In the genomic region with DNA sequence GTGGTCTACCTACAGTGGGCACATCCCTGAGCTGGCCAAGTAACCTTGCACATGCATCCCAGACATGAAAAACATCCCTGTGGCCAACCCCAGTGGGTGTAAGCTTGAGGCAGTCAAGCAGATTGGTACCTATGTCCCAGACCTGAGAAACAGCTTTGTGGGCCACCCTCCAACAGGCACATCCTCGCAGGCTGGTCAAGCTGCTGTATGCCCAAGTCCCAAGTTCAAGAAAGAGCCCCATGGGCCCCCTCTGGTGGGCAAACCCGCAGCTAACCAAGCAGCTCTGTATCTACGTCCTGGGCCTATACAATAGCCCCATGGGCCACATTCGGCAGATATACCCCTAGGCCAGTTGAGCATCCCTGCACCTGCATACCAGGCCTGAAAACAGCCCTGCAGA, we compare ENCODE assay signal across 18 cellular contexts.
DNase-seq lines count a peak whose midpoint lies in the region; ATAC-seq and TF ChIP-seq lines count a peak whose summit lies in the region.
"Had no signal": no experiment of that assay in that cellular context is flagged by ENCODE, and none has a peak within 500 bp of the region (broad histone marks: within the 10 kb centered on the region; RNA-seq: fewer than 3 reads in every experiment).

No MANE protein-coding gene starts in this region.

- TF ChIP-seq CTCF in WERI-Rb-1 (IDR thresholded peaks at IDR 0.05; ENCODE audit: low read depth, low read length) (peak; percentile 42; the same call in 1 of the 2 replicates), foreskin fibroblast (IDR thresholded peaks at IDR 0.05; ENCODE audit: low read depth, low read length) (no peak)

- no peak overlapping the region for H3K27ac ChIP-seq in WERI-Rb-1
- H3K27ac ChIP-seq: 22Rv1, BLaER1 had no signal

- peak; percentile 5 for DNase-seq in DMS 273 (lab: John Stamatoyannopoulos, UW; ENCODE audit: unreplicated experiment)
- DNase-seq in DMS 273 treated with DMSO at 0.1 percent for 48 hours (lab: John Stamatoyannopoulos, UW) = no peak
- DNase-seq in WERI-Rb-1 = peak; percentile 30
- peak; percentile 60 for DNase-seq in iPS-NIHi7 (ENCODE audit: extremely low spot score)
- no peak for DNase-seq in activated naive CD4-positive, alpha-beta T cell treated with Interleukin-2 at 50 U/mL for 16 hours
- no peak for DNase-seq in glomerular visceral epithelial cell (ENCODE audit: extremely low spot score)
- no peak for DNase-seq in foreskin fibroblast
- DNase-seq: DMS153, EL, GOT3, IMR-90, NCI-H1930, NCI-H510A, SIG-M5, SW 1271 had no signal

- no peak for ATAC-seq in SK-N-SH treated with all-trans-retinoic acid at 6 μM for 48 hours

- H3K27me3 ChIP-seq in WERI-Rb-1 (ENCODE audit: insufficient read depth, low read depth, severe bottlenecking) = no peaks in the 10 kb centered on the region
- H3K27me3 ChIP-seq: BLaER1 had no signal

- H3K4me3 ChIP-seq in WERI-Rb-1 (ENCODE audit: low read depth, low read length) (no peak overlapping the region), foreskin fibroblast (ENCODE audit: low read depth in 1 of 2, low read length in 2 of 2) (no peak overlapping the region)
- H3K4me3 ChIP-seq: BLaER1 had no signal

- H3K36me3 ChIP-seq in WERI-Rb-1 = no peaks in the 10 kb centered on the region
- H3K36me3 ChIP-seq: BLaER1 had no signal

- H3K9me3 ChIP-seq in WERI-Rb-1 (ENCODE audit: severe bottlenecking) = peaks cover 5% of the 10 kb centered on the region

TF ChIP-seq in SK-N-SH treated with all-trans-retinoic acid at 6 μM for 48 hours, 23 proteins besides CTCF, POLR2A, EP300 and RAD21:
- TF ChIP-seq ZNF70 (CRISPR knock-in tag; IDR thresholded peaks at IDR 0.05) = no peak
- TF ChIP-seq PPARA (CRISPR knock-in tag; IDR thresholded peaks at IDR 0.05; ENCODE audit: borderline replicate concordance) = no peak

Comparison
In these comparisons a context has a peak if more than half of its experiments do, and no peak if none do; other contexts are left out.
1. DNase-seq: peak in DMS 273 (single experiment), WERI-Rb-1 (single experiment) and iPS-NIHi7 (single experiment); none in DMS 273 treated with DMSO at 0.1 percent for 48 hours (single experiment), activated naive CD4-positive, alpha-beta T cell treated with Interleukin-2 at 50 U/mL for 16 hours (single experiment), glomerular visceral epithelial cell (single experiment) and foreskin fibroblast (0 of 2).